In the genomic region with DNA sequence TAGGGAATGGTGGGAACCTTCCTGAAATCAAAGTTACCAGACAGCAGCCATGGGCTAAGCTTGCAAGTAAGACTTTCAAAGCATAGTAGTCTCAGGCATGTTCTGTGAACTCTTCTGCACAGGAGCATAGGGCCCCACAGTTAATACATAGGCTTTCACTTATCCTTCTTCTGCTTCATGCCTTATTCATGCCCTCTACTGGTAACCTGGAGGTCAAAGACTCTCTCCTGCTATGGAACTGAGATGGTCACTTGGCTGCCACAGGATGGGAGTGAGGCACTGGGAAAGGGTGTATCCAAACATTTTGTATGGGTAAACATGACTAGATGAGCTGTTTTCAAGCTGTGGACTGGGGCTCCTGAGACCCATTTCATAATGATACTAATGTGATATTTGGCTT, we compare ENCODE assay signal across 9 cellular contexts. TPM values are rescaled to one million over a fixed set of nuclear protein-coding genes. Genes with fewer than 3 reads are reported as not detected.
DNase-seq lines count a peak whose midpoint lies in the region; ATAC-seq and TF ChIP-seq lines count a peak whose summit lies in the region.
"Had no signal": no experiment of that assay in that cellular context is flagged by ENCODE, and none has a peak within 500 bp of the region (broad histone marks: within the 10 kb centered on the region; RNA-seq: fewer than 3 reads in every experiment).

No MANE protein-coding gene starts in this region.

- no peaks in the 10 kb centered on the region for H3K9me3 Mint-ChIP-seq in T-cell

- peaks cover 0 to 4% of the 10 kb centered on the region in 2 donors for H3K4me1 ChIP-seq in left lung
- H3K4me1 ChIP-seq in ovary (ENCODE audit: insufficient read depth) = no peaks in the 10 kb centered on the region

- no peaks in the 10 kb centered on the region for H3K36me3 Mint-ChIP-seq in T-cell

- intact Hi-C loops in left lung (cut with DNase I) (no loop called here), ovary (cut with DNase I) (no loop called here)

- no peaks in the 10 kb centered on the region for H3K36me3 ChIP-seq in left lung
- H3K36me3 ChIP-seq in ovary = no peaks in the 10 kb centered on the region

- peaks cover 4 to 6% (median 6%) of the 10 kb centered on the region in 3 donors for H3K4me1 Mint-ChIP-seq in T-cell

- POLR2A ChIA-PET in T-cell (lab: Charles Lee) = no interaction called here

- peaks cover 54 to 58% of the 10 kb centered on the region in 2 donors for H3K27me3 Mint-ChIP-seq in T-cell

- H3K4me3 ChIP-seq in left lung = no peak overlapping the region
- H3K4me3 ChIP-seq in ovary = no peak overlapping the region

- TF ChIP-seq POLR2A in ovary (IDR thresholded peaks at IDR 0.05) = no peak

- H3K27ac Mint-ChIP-seq in T-cell = no peak overlapping the region

- ATAC-seq in T-cell (replicated peaks in 1 of 4) (peak; percentile 44 to 54 (median 46)), left lung (peak; percentile 57)

- in situ Hi-C loops in G401 (cut with HindIII; ENCODE audit: low sequenced_read_pairs) = no loop called here

- peak; percentile 20 for DNase-seq in G401 (ENCODE audit: low spot score)
- DNase-seq in HT-29 (ENCODE audit: low spot score) = peak; percentile 42
- no peak for DNase-seq in T-cell
- DNase-seq in left lung = no peak
- no peak for DNase-seq in COLO668 (lab: John Stamatoyannopoulos, UW; ENCODE audit: unreplicated experiment)
- no peak for DNase-seq in ovary
- no peak for DNase-seq in effector CD4-positive, alpha-beta T cell
- no peak for DNase-seq in globus pallidus (ENCODE audit: low spot score)
- DNase-seq: retina had no signal

- H3K27ac ChIP-seq in left lung (no peak overlapping the region), ovary (no peak overlapping the region)

- H3K9me3 ChIP-seq in left lung = no peaks in the 10 kb centered on the region
- H3K9me3 ChIP-seq in ovary = no peaks in the 10 kb centered on the region

- TF ChIP-seq EP300 in ovary (IDR thresholded peaks at IDR 0.05) = no peak

- H3K27me3 ChIP-seq in left lung (peaks cover 19 to 69% of the 10 kb centered on the region in 2 donors), ovary (no peaks in the 10 kb centered on the region)

- CTCF ChIA-PET in T-cell (lab: Charles Lee) = interaction anchor here in 1 of 2 donors (1.0 kb wide), 1 partner anchor 17 kb away, joined by 5 read pairs; no protein-coding TSS in a partner anchor

- H3K4me3 Mint-ChIP-seq in T-cell = no peak overlapping the region

- no peak for TF ChIP-seq CTCF in left lung (IDR thresholded peaks at IDR 0.05)
- TF ChIP-seq CTCF in ovary (IDR thresholded peaks at IDR 0.05) = no peak

RNA-seq across cellular contexts. Expression of a gene that starts 49.1 kb away (rescaled TPM):
- total RNA-seq in G401 (2014; rRNA removed; shearing (Covaris generic)) = 94.2 and 106 TPM in 2 replicates
- total RNA-seq in HT-29 (2014; rRNA removed; shearing (Covaris generic)) = 62.5 and 67.9 TPM in 2 replicates
- total RNA-seq in T-cell (100 to 1,000 TPM; 112 to 144 (median 131) TPM), left lung (10 to 100 TPM; 92.1 to 94.4 TPM), ovary (100 to 1,000 TPM; 122 to 160 (median 140) TPM)
- polyA plus RNA-seq in ovary = 10 to 100 TPM; 76.9 to 87.9 TPM

RNA-seq across cellular contexts. Expression of a gene that starts 55.6 kb away (rescaled TPM):
- total RNA-seq in G401 (2014; rRNA removed; shearing (Covaris generic)) = 1.1 and 2.4 TPM in 2 replicates
- total RNA-seq in HT-29 (2014; rRNA removed; shearing (Covaris generic)) = 1.8 and 2.2 TPM in 2 replicates
- total RNA-seq in T-cell (10 to 100 TPM in 1 of 5 donors, 1 to 10 TPM in 4; 4.8 to 10.1 (median 8.4) TPM), left lung (1 to 10 TPM; 4.6 to 5.9 TPM), ovary (10 to 100 TPM in 6 of 7 donors, 1 to 10 TPM in 1; 9.0 to 20.7 (median 19.3) TPM)
- 1 to 10 TPM; 8.9 to 9.0 TPM for polyA plus RNA-seq in ovary

Comparison
In these comparisons a context has a peak if more than half of its experiments do, and no peak if none do; other contexts are left out.
1. DNase-seq: peak in G401 (single experiment) and HT-29 (single experiment); none in T-cell (0 of 34), left lung (0 of 2), COLO668 (single experiment), ovary (0 of 5), effector CD4-positive, alpha-beta T cell (single experiment) and globus pallidus (single experiment).